In the genomic region with DNA sequence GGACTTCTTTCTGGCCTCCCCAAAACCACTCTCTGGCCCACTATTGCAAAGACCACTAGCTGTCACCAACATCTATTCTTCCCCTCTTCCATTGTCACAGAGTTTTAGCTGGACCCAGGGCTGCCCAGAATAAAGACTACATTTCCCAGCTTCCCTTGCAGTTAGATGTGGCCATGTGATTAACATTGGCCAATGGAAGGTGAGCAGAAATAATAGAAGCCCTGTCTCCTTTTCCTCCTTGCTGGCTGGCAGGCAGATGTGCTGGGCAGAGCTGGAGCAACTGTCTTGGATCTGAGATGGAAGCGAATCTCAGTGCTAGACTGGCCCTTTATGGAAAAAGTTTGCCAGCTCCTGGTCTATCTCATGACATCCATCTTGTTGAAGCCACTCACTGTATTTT, we compare ENCODE assay signal across 8 cellular contexts.
A peak's percentile ranks its signal among the peaks of the same experiment; 100 is the strongest.
DNase-seq lines count a peak whose midpoint lies in the region; ATAC-seq and TF ChIP-seq lines count a peak whose summit lies in the region.

No MANE protein-coding gene starts in this region.

- no peaks in the 10 kb centered on the region for H3K4me1 ChIP-seq in CD8-positive, alpha-beta T cell (ENCODE audit: insufficient read depth, low read length)

- H3K27me3 ChIP-seq in HL-60 (ENCODE audit: insufficient read depth, poor library complexity, severe bottlenecking) = peaks cover 8% of the 10 kb centered on the region
- no peaks in the 10 kb centered on the region for H3K27me3 ChIP-seq in CD8-positive, alpha-beta T cell (ENCODE audit: insufficient read depth, low read length)

- ATAC-seq in HG02938 (IDR thresholded peaks at IDR 0.05; ENCODE audit: unreplicated experiment) = no peak
- no peak for ATAC-seq in CD8-positive, alpha-beta T cell

- no peaks in the 10 kb centered on the region for H3K9me3 Mint-ChIP-seq in Calu3 (ENCODE audit: low read depth, unreplicated experiment)
- no peaks in the 10 kb centered on the region for H3K9me3 Mint-ChIP-seq in CD8-positive, alpha-beta T cell

- CTCF ChIA-PET in Calu3 (lab: Charles Lee) = interaction anchor here (0.8 to 3.8 kb wide), 6 partner anchors 11 to 156 kb away, joined by 3 to 22 read pairs (median 5); no protein-coding TSS in a partner anchor
- CTCF ChIA-PET in CD8-positive, alpha-beta T cell (lab: Charles Lee) = interaction anchor here (0.7 kb wide), 1 partner anchor 149 kb away, joined by 3 read pairs; no protein-coding TSS in a partner anchor

- H3K27ac Mint-ChIP-seq in Calu3 (ENCODE audit: unreplicated experiment) = no peak overlapping the region
- no peak overlapping the region for H3K27ac Mint-ChIP-seq in CD8-positive, alpha-beta T cell

- intact Hi-C loops in Calu3 (cut with micrococcal nuclease; ENCODE audit: unreplicated experiment) = no loop called here
- intact Hi-C loops in CD8-positive, alpha-beta T cell (cut with DNase I, micrococcal nuclease) = no loop called here

- no peaks in the 10 kb centered on the region for H3K36me3 Mint-ChIP-seq in Calu3 (ENCODE audit: insufficient read depth, unreplicated experiment)
- no peaks in the 10 kb centered on the region for H3K36me3 Mint-ChIP-seq in CD8-positive, alpha-beta T cell

- no peak overlapping the region for H3K27ac ChIP-seq in HL-60 (replicated peaks)
- no peak overlapping the region for H3K27ac ChIP-seq in CD8-positive, alpha-beta T cell (ENCODE audit: low read depth, low read length)

- H3K4me1 Mint-ChIP-seq in Calu3 (ENCODE audit: low read depth, unreplicated experiment) = peaks cover 8% of the 10 kb centered on the region
- no peaks in the 10 kb centered on the region for H3K4me1 Mint-ChIP-seq in CD8-positive, alpha-beta T cell (ENCODE audit: low read depth)

- H3K9me3 ChIP-seq in CD8-positive, alpha-beta T cell (ENCODE audit: low read length) = no peaks in the 10 kb centered on the region

- POLR2A ChIA-PET in CD8-positive, alpha-beta T cell (lab: Charles Lee) = no interaction called here

- H3K4me3 Mint-ChIP-seq in Calu3 (ENCODE audit: low read depth, unreplicated experiment) = no peak overlapping the region
- no peak overlapping the region for H3K4me3 Mint-ChIP-seq in CD8-positive, alpha-beta T cell

- TF ChIP-seq CTCF in Calu3 (IDR thresholded peaks at IDR 0.05; ENCODE audit: unreplicated experiment) (no peak), HL-60 (IDR thresholded peaks at IDR 0.05; ENCODE audit: insufficient read depth, low read length) (no peak)
- TF ChIP-seq CTCF in CD8-positive, alpha-beta T cell (IDR thresholded peaks at IDR 0.05) = no peak

- H3K4me3 ChIP-seq in HL-60 (replicated peaks; ENCODE audit: insufficient read depth, low read length) = no peak overlapping the region
- H3K4me3 ChIP-seq in CD8-positive, alpha-beta T cell (ENCODE audit: low read depth, low read length) = no peak overlapping the region

- no TSS peak for BruUV-seq in Calu3 (replicated peaks; lab: Mats Ljungman, UMichigan)

- H3K36me3 ChIP-seq in CD8-positive, alpha-beta T cell (ENCODE audit: insufficient read depth, low read length) = no peaks in the 10 kb centered on the region

- peaks cover 93% of the 10 kb centered on the region for H3K27me3 Mint-ChIP-seq in Calu3 (ENCODE audit: unreplicated experiment)
- peaks cover 36% of the 10 kb centered on the region for H3K27me3 Mint-ChIP-seq in CD8-positive, alpha-beta T cell (ENCODE audit: low read depth)

- DNase-seq in Calu3 (peak; percentile 53), HL-60 (ENCODE audit: low read depth in 1 of 2, low spot score in 1 of 2) (peak; percentile 10 to 14), RPMI8226 (peak; percentile 46), glomerular visceral epithelial cell (ENCODE audit: extremely low spot score) (peak; percentile 20), activated gamma-delta T cell treated with Interleukin-2 at 50 U/mL for 16 hours (no peak)
- no peak for DNase-seq in stimulated activated CD4-positive, alpha-beta T cell treated with anti-CD3 and anti-CD28 coated beads, Interleukin-4, amount 100 ng/mL, for 4 hours
- DNase-seq in CD8-positive, alpha-beta T cell = no peak

Comparison
In these comparisons a context has a peak if more than half of its experiments do, and no peak if none do; other contexts are left out.
1. DNase-seq: peak in Calu3 (single experiment), HL-60 (2 of 2), RPMI8226 (single experiment) and glomerular visceral epithelial cell (single experiment); none in stimulated activated CD4-positive, alpha-beta T cell treated with anti-CD3 and anti-CD28 coated beads, Interleukin-4, amount 100 ng/mL, for 4 hours (0 of 2), activated gamma-delta T cell treated with Interleukin-2 at 50 U/mL for 16 hours (single experiment) and CD8-positive, alpha-beta T cell (0 of 7).